Comparison of ENCODE assay signal across 1 cellular context in genomic region chr17:48103379-48103715, GRCh38.
TF ChIP-seq lines count a peak whose summit lies in the region.

No MANE protein-coding gene starts in this region.

TF ChIP-seq in GM12878, 131 proteins besides CTCF, POLR2A, EP300 and RAD21:
- no peak for TF ChIP-seq CBX5 (IDR thresholded peaks at IDR 0.05; ENCODE audit: low read depth)
- no peak for TF ChIP-seq TARDBP (IDR thresholded peaks at IDR 0.05; ENCODE audit: borderline replicate concordance)
- no peak for TF ChIP-seq SPI1 (IDR thresholded peaks at IDR 0.05; ENCODE audit: borderline replicate concordance, insufficient read depth, low read depth, low read length)
- TF ChIP-seq HDAC2 (IDR thresholded peaks at IDR 0.05): no peak
- TF ChIP-seq TBL1XR1 (IDR thresholded peaks at IDR 0.05; ENCODE audit: low read depth, low read length): no peak
- no peak for TF ChIP-seq CEBPB (IDR thresholded peaks at IDR 0.05; ENCODE audit: borderline replicate concordance in 1 of 2, low read depth in 2 of 2, low read length in 2 of 2)
